7 cellular contexts compared by ENCODE assay signal in genomic region chr15:50424066-50424890, GRCh38. TPM values are rescaled to one million over a fixed set of nuclear protein-coding genes. Genes with fewer than 3 reads are reported as not detected.
DNase-seq lines count a peak whose midpoint lies in the region; ATAC-seq and TF ChIP-seq lines count a peak whose summit lies in the region.

USP8 (plus strand) TSS chr15:50424405; CDS start chr15:50439074, 14,669 bp downstream.

- 2% methylated on average over 52 of the region's 55 CpGs for WGBS in hepatocyte (ENCODE audit: low lambda C conversion rate, missing lambda C conversion rate)

- peaks cover 18% of the 10 kb centered on the region for H3K4me1 ChIP-seq in hepatocyte (ENCODE audit: insufficient read depth)

- no peaks in the 10 kb centered on the region for H3K9me2 ChIP-seq in hepatocyte (replicated peaks; ENCODE audit: insufficient read depth)

- H3K36me3 ChIP-seq in hepatocyte (replicated peaks; ENCODE audit: insufficient read depth, low read depth) = no peaks in the 10 kb centered on the region

- peak within 1 kb of the TSS; percentile 40 for H3K4me3 ChIP-seq in hepatocyte

- ATAC-seq in GM18508 (IDR thresholded peaks at IDR 0.05; ENCODE audit: insufficient read depth, unreplicated experiment) (peak; percentile 53), HG03025 (IDR thresholded peaks at IDR 0.05; ENCODE audit: low FRiP score, unreplicated experiment) (peak; percentile 88)

- H3K9me3 ChIP-seq in hepatocyte (ENCODE audit: low read depth) = no peaks in the 10 kb centered on the region

- H3K4me2 ChIP-seq in hepatocyte = peak within 1 kb of the TSS; percentile 85

- TF ChIP-seq CTCF in hepatocyte (IDR thresholded peaks at IDR 0.05; ENCODE audit: poor library complexity) = no peak

- peaks cover 31% of the 10 kb centered on the region for H4K20me1 ChIP-seq in hepatocyte (ENCODE audit: insufficient read depth, poor library complexity, severe bottlenecking)

- DNase-seq in NCI-H2081 (lab: John Stamatoyannopoulos, UW) = peak; percentile 98
- peak; percentile 91 for DNase-seq in T1000 (lab: John Stamatoyannopoulos, UW)
- peak; percentile 99 for DNase-seq in astrocyte of the hippocampus (ENCODE audit: low read depth, low spot score)
- peak; percentile 99 for DNase-seq in hepatocyte (ENCODE audit: low spot score)
- DNase-seq in renal cortical epithelial cell (ENCODE audit: low read depth) = peak; percentile 92

- no peaks in the 10 kb centered on the region for H3K27me3 ChIP-seq in hepatocyte

- peaks cover 48% of the 10 kb centered on the region for H3K79me2 ChIP-seq in hepatocyte

- H3K27ac ChIP-seq in hepatocyte = peak within 1 kb of the TSS; percentile 90

- peak within 1 kb of the TSS; percentile 92 for H2AFZ ChIP-seq in hepatocyte

RNA-seq across cellular contexts. Expression of gene USP8, which starts in this region (rescaled TPM):
- total RNA-seq in hepatocyte = 59.9 and 79.9 TPM in 2 replicates
- 43.0 and 46.8 TPM in 2 replicates for polyA plus RNA-seq in hepatocyte
- total RNA-seq in renal cortical epithelial cell = 54.4 and 83.1 TPM in 2 replicates

Comparison
In these comparisons a context has a peak if more than half of its experiments do, and no peak if none do; other contexts are left out.
1. Peak in every context shown above with its lines: DNase-seq, ATAC-seq, H3K4me3 ChIP-seq and H3K27ac ChIP-seq.